Comparison of ENCODE assay signal across 8 cellular contexts in genomic region chr12:57941165-57941894, GRCh38. TPM values are rescaled to one million over a fixed set of nuclear protein-coding genes. Genes with fewer than 3 reads are reported as not detected.
DNase-seq lines count a peak whose midpoint lies in the region; ATAC-seq and TF ChIP-seq lines count a peak whose summit lies in the region.

A gene with protein sequence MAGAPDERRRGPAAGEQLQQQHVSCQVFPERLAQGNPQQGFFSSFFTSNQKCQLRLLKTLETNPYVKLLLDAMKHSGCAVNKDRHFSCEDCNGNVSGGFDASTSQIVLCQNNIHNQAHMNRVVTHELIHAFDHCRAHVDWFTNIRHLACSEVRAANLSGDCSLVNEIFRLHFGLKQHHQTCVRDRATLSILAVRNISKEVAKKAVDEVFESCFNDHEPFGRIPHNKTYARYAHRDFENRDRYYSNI (plus strand): TSS chr12:57941567. CDS start chr12:57941702, 135 bp downstream.

- no peaks in the 10 kb centered on the region for H3K36me3 ChIP-seq in kidney epithelial cell (ENCODE audit: control insufficient read depth, insufficient read depth, low read length)

- TF ChIP-seq POLR2A in GM19193 (IDR thresholded peaks at IDR 0.05; ENCODE audit: extremely low read depth, insufficient read depth, insufficient read length) = peak; percentile 96

- DNase-seq in AML-193 (lab: John Stamatoyannopoulos, UW) = peak; percentile 98
- peak; percentile 79 for DNase-seq in NCI-H460 (ENCODE audit: extremely low read depth, low read depth)
- DNase-seq in activated CD4-positive, CD25-positive, alpha-beta regulatory T cell treated with anti-CD3 and anti-CD28 coated beads, Interleukin-2, amount 50 U/mL, for 72 hours = peak; percentile 83
- DNase-seq in cerebellar nuclear complex (lab: John Stamatoyannopoulos, UW) = peak; percentile 49 to 69
- peak; percentile 63 for DNase-seq in kidney epithelial cell (ENCODE audit: low read depth)
- peak; percentile 90 for DNase-seq in stimulated activated CD4-positive, alpha-beta T cell treated with anti-CD3 and anti-CD28 coated beads, Interleukin-15, amount 100 ng/mL, for 24 hours

- no peak for TF ChIP-seq CTCF in kidney epithelial cell (IDR thresholded peaks at IDR 0.05; ENCODE audit: insufficient read depth, low read length, poor library complexity, severe bottlenecking)

- H3K4me3 ChIP-seq in kidney epithelial cell (ENCODE audit: low read depth, low read length) = peak within 1 kb of the TSS; percentile 63

- H3K27me3 ChIP-seq in kidney epithelial cell (ENCODE audit: control insufficient read depth, insufficient read depth, low read length) = no peaks in the 10 kb centered on the region

- ATAC-seq in HG03432 (IDR thresholded peaks at IDR 0.05; ENCODE audit: unreplicated experiment) = peak; percentile 89

RNA-seq across cellular contexts. Expression of the gene that starts here (rescaled TPM):
- 15.2 and 19.1 TPM in 2 replicates for total RNA-seq in NCI-H460 (2014; rRNA removed; shearing (Covaris generic))
- 12.1 and 18.6 TPM in 2 replicates for polyA plus RNA-seq in NCI-H460 (2014; cell fraction: nucleus; rRNA removed)
- 7.7 and 8.0 TPM in 2 replicates for total RNA-seq in kidney epithelial cell

Comparison
In these comparisons a context has a peak if more than half of its experiments do, and no peak if none do; other contexts are left out.
1. Peak in every context shown above with its lines: DNase-seq, ATAC-seq and H3K4me3 ChIP-seq.